In the genomic region with DNA sequence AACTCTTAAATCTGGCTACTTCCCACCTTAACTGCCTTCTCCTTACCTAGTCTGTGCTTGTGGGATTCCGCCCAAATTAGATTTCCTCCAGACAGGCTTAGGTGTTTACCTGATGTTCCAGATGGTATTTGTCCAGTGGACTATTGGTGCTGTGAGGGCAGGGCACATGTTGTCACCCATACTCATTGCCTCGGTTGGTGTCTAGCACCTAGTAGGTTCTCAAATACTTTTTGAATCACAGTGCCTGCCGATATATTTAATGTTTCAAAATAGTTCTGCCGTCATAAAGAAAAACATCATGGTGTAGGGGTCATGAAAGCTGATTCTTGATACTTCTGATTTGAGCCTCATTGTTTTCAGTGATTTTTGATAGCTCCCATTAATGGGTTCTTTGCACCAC, we compare ENCODE assay signal across 8 cellular contexts. TPM values are rescaled to one million over a fixed set of nuclear protein-coding genes. Genes with fewer than 3 reads are reported as not detected.
DNase-seq lines count a peak whose midpoint lies in the region; ATAC-seq and TF ChIP-seq lines count a peak whose summit lies in the region.

No MANE protein-coding gene starts in this region.

- 30 to 33% methylated on average over 4 of the region's 4 CpGs for WGBS in ectodermal cell, 2 experiments

- no peak for TF ChIP-seq RAD21 in neural cell (conservative IDR thresholded peaks at IDR 0.05)

- H3F3A ChIP-seq in neural cell (ENCODE audit: insufficient read depth, low read length, poor library complexity, severe bottlenecking), result no peaks in the 10 kb centered on the region

- peak overlapping the region; percentile 76 to 94 (median 80) for H3K4me3 ChIP-seq in BLaER1 treated with 17β-estradiol and CSF1 and Interleukin-3, amounts not matched to agents 10 nM and 100 nM
- peak overlapping the region; percentile 82 for H3K4me3 ChIP-seq in NB4 (ENCODE audit: low read depth, low read length)
- H3K4me3 ChIP-seq in ectodermal cell (ENCODE audit: insufficient read depth, low read depth, low read length), result peak overlapping the region; percentile 90
- H3K4me3 ChIP-seq in neural cell (ENCODE audit: low read length), result peak overlapping the region; percentile 94

- peak overlapping the region; percentile 95 to 100 (median 99) for H3K27ac ChIP-seq in BLaER1 treated with 17β-estradiol and CSF1 and Interleukin-3, amounts not matched to agents 10 nM and 100 nM
- H3K27ac ChIP-seq in ectodermal cell (ENCODE audit: insufficient read depth, low read depth, low read length, poor library complexity, severe bottlenecking), result no peak overlapping the region
- H3K27ac ChIP-seq in neural cell (ENCODE audit: low read length), result peak overlapping the region; percentile 94

- peaks cover 46 to 74% (median 62%) of the 10 kb centered on the region in 11 experiments for H4K20me1 ChIP-seq in BLaER1 treated with 17β-estradiol and CSF1 and Interleukin-3, amounts not matched to agents 10 nM and 100 nM
- H4K20me1 ChIP-seq in neural cell (ENCODE audit: insufficient read depth), result no peaks in the 10 kb centered on the region

- ATAC-seq in HG03095 (IDR thresholded peaks at IDR 0.05; ENCODE audit: unreplicated experiment), result no peak
- ATAC-seq in HG03342 (IDR thresholded peaks at IDR 0.05; ENCODE audit: unreplicated experiment), result no peak

- no peaks in the 10 kb centered on the region for H3K9me3 ChIP-seq in BLaER1 treated with 17β-estradiol and CSF1 and Interleukin-3, amounts not matched to agents 10 nM and 100 nM (replicated peaks in 1 of 11)
- H3K9me3 ChIP-seq in ectodermal cell (ENCODE audit: control insufficient read depth, low read length) (no peaks in the 10 kb centered on the region), neural cell (ENCODE audit: low read length) (no peaks in the 10 kb centered on the region)

- no peak for TF ChIP-seq EP300 in neural cell (conservative IDR thresholded peaks at IDR 0.05; ENCODE audit: poor library complexity, severe bottlenecking)

- H2AFZ ChIP-seq in neural cell (ENCODE audit: low read depth, low read length), result no peak overlapping the region

- H3K9me2 ChIP-seq in neural cell (ENCODE audit: insufficient read depth, low read length), result no peaks in the 10 kb centered on the region

- peaks cover 68 to 80% (median 78%) of the 10 kb centered on the region in 10 experiments for H3K4me1 ChIP-seq in BLaER1 treated with 17β-estradiol and CSF1 and Interleukin-3, amounts not matched to agents 10 nM and 100 nM
- peaks cover 25% of the 10 kb centered on the region for H3K4me1 ChIP-seq in ectodermal cell (ENCODE audit: control insufficient read depth, insufficient read depth, low read length)

- no peaks in the 10 kb centered on the region for H3K27me3 ChIP-seq in BLaER1 treated with 17β-estradiol and CSF1 and Interleukin-3, amounts not matched to agents 10 nM and 100 nM
- no peaks in the 10 kb centered on the region for H3K27me3 ChIP-seq in ectodermal cell (ENCODE audit: control insufficient read depth, insufficient read depth, low read length, poor library complexity, severe bottlenecking)
- no peaks in the 10 kb centered on the region for H3K27me3 ChIP-seq in neural cell (ENCODE audit: insufficient read depth, low read depth, low read length)

- peaks cover 77% of the 10 kb centered on the region for H3K79me2 ChIP-seq in neural cell (replicated peaks; ENCODE audit: insufficient read depth, low read length)

- peaks cover 7 to 37% (median 22%) of the 10 kb centered on the region in 11 experiments; a peak in 20 of 22 replicates for H3K36me3 ChIP-seq in BLaER1 treated with 17β-estradiol and CSF1 and Interleukin-3, amounts not matched to agents 10 nM and 100 nM
- no peaks in the 10 kb centered on the region for H3K36me3 ChIP-seq in ectodermal cell (ENCODE audit: control insufficient read depth, insufficient read depth, low read length)
- H3K36me3 ChIP-seq in neural cell (ENCODE audit: insufficient read depth, low read length), result no peaks in the 10 kb centered on the region

- H3K9ac ChIP-seq in BLaER1 treated with 17β-estradiol and CSF1 and Interleukin-3, amounts not matched to agents 10 nM and 100 nM, result peak overlapping the region; percentile 95 to 99 (median 97)
- H3K9ac ChIP-seq in neural cell (ENCODE audit: low read length), result peak overlapping the region; percentile 94

- no peak for DNase-seq in NB4 (ENCODE audit: low read depth)
- no peak for DNase-seq in CD1c-positive myeloid dendritic cell (ENCODE audit: extremely low spot score)
- DNase-seq in NCI-H146 treated with DMSO at 0.1 percent for 48 hours (lab: John Stamatoyannopoulos, UW; ENCODE audit: unreplicated experiment), result no peak

- no peak for TF ChIP-seq POLR2A in NB4 (IDR thresholded peaks at IDR 0.05; ENCODE audit: extremely low read depth, insufficient read length)

- no peak for TF ChIP-seq CTCF in NB4 (IDR thresholded peaks at IDR 0.05; ENCODE audit: low read depth, low read length)
- TF ChIP-seq CTCF in neural cell (IDR thresholded peaks at IDR 0.05; ENCODE audit: poor library complexity, severe bottlenecking), result no peak

- peak overlapping the region; percentile 82 to 98 (median 96) for H3K4me2 ChIP-seq in BLaER1 treated with 17β-estradiol and CSF1 and Interleukin-3, amounts not matched to agents 10 nM and 100 nM
- peak overlapping the region; percentile 91 for H3K4me2 ChIP-seq in neural cell (ENCODE audit: low read length)

TF ChIP-seq in neural cell, 6 proteins besides CTCF, POLR2A, EP300 and RAD21:
- no peak for TF ChIP-seq POLR2AphosphoS5 (IDR thresholded peaks at IDR 0.05)
- no peak for TF ChIP-seq SMC3 (conservative IDR thresholded peaks at IDR 0.05; ENCODE audit: poor library complexity)
- no peak for TF ChIP-seq EZH2 (IDR thresholded peaks at IDR 0.05; ENCODE audit: borderline replicate concordance, insufficient read depth, low read length, poor library complexity, severe bottlenecking)
- no peak for TF ChIP-seq MXI1 (conservative IDR thresholded peaks at IDR 0.05; ENCODE audit: poor library complexity, severe bottlenecking)
- TF ChIP-seq TAF1 (IDR thresholded peaks at IDR 0.05; ENCODE audit: low read depth), result no peak
- TF ChIP-seq, protein P1, sequence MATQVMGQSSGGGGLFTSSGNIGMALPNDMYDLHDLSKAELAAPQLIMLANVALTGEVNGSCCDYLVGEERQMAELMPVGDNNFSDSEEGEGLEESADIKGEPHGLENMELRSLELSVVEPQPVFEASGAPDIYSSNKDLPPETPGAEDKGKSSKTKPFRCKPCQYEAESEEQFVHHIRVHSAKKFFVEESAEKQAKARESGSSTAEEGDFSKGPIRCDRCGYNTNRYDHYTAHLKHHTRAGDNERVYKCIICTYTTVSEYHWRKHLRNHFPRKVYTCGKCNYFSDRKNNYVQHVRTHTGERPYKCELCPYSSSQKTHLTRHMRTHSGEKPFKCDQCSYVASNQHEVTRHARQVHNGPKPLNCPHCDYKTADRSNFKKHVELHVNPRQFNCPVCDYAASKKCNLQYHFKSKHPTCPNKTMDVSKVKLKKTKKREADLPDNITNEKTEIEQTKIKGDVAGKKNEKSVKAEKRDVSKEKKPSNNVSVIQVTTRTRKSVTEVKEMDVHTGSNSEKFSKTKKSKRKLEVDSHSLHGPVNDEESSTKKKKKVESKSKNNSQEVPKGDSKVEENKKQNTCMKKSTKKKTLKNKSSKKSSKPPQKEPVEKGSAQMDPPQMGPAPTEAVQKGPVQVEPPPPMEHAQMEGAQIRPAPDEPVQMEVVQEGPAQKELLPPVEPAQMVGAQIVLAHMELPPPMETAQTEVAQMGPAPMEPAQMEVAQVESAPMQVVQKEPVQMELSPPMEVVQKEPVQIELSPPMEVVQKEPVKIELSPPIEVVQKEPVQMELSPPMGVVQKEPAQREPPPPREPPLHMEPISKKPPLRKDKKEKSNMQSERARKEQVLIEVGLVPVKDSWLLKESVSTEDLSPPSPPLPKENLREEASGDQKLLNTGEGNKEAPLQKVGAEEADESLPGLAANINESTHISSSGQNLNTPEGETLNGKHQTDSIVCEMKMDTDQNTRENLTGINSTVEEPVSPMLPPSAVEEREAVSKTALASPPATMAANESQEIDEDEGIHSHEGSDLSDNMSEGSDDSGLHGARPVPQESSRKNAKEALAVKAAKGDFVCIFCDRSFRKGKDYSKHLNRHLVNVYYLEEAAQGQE (IDR thresholded peaks at IDR 0.05; ENCODE audit: borderline replicate concordance), result no peak

RNA-seq across cellular contexts. Expression of a gene that starts 1.1 kb away (rescaled TPM):
- 472 TPM for polyA plus RNA-seq in ectodermal cell (2013, experiment 1 of 4)
- 476 TPM for polyA plus RNA-seq in ectodermal cell (2013, experiment 2 of 4)
- polyA plus RNA-seq in ectodermal cell (2013, experiment 3 of 4), result 391 TPM
- 425 TPM for polyA plus RNA-seq in ectodermal cell (2013, experiment 4 of 4)
- polyA plus RNA-seq in neural cell, result 454 and 467 TPM in 2 replicates
- polyA minus RNA-seq in neural cell, result 310 and 355 TPM in 2 replicates

RNA-seq across cellular contexts. Expression of a gene that starts 1.4 kb away (rescaled TPM):
- 249 TPM for polyA plus RNA-seq in ectodermal cell (2013, experiment 1 of 4)
- 243 TPM for polyA plus RNA-seq in ectodermal cell (2013, experiment 2 of 4)
- polyA plus RNA-seq in ectodermal cell (2013, experiment 3 of 4), result 227 TPM
- polyA plus RNA-seq in ectodermal cell (2013, experiment 4 of 4), result 217 TPM
- 61.9 and 87.0 TPM in 2 replicates for polyA plus RNA-seq in neural cell
- polyA minus RNA-seq in neural cell, result 206 and 212 TPM in 2 replicates

RNA-seq across cellular contexts. Expression of a gene that starts 39.3 kb away (rescaled TPM):
- 32.2 TPM for polyA plus RNA-seq in ectodermal cell (2013, experiment 1 of 4)
- 34.4 TPM for polyA plus RNA-seq in ectodermal cell (2013, experiment 2 of 4)
- 32.5 TPM for polyA plus RNA-seq in ectodermal cell (2013, experiment 3 of 4)
- 33.7 TPM for polyA plus RNA-seq in ectodermal cell (2013, experiment 4 of 4)
- 13.1 and 13.3 TPM in 2 replicates for polyA plus RNA-seq in neural cell
- polyA minus RNA-seq in neural cell, result 31.2 and 37.5 TPM in 2 replicates
